ENCODE assay signal across 24 cellular contexts in the genomic region with DNA sequence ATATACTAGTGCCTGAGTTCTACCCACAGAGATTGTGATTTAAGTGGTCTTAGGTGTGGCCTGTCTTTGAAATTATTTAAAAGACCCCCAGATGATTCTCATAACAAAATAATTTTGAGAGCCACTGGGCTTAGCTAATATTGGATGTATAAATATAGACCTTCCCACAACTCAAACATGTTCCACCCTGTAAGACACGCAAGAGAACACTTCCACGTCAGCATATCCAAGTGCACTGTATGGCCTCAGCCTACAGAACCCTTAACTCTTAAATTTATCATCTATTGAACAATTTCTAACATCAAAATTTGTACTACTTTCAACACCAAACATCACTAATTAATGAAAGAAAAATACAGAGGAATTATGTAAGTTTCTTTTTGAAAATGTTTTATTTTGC. TPM values are rescaled to one million over a fixed set of nuclear protein-coding genes. Genes with fewer than 3 reads are reported as not detected.
"Had no signal": no experiment of that assay in that cellular context is flagged by ENCODE, and none has a peak within 500 bp of the region (broad histone marks: within the 10 kb centered on the region; RNA-seq: fewer than 3 reads in every experiment).

No MANE protein-coding gene starts in this region.

- H3K4me3 ChIP-seq: breast epithelium, colonic mucosa, dorsolateral prefrontal cortex, neural progenitor cell, sigmoid colon, tibial artery had no signal

- H3K4me1 ChIP-seq: breast epithelium, colonic mucosa, tibial artery had no signal

- H3K9me3 ChIP-seq: breast epithelium, colonic mucosa, sigmoid colon, tibial artery had no signal

- H3K27ac ChIP-seq: breast epithelium, colonic mucosa, neural progenitor cell, tibial artery had no signal

- H3K36me3 ChIP-seq: breast epithelium, colonic mucosa had no signal

- DNase-seq: activated CD4-positive, alpha-beta memory T cell treated with anti-CD3 and anti-CD28 coated beads for 36 hours; activated CD4-positive, alpha-beta T cell treated with anti-CD3 and anti-CD28 coated beads for 4 hours; activated CD4-positive, CD25-positive, alpha-beta regulatory T cell; activated effector memory CD4-positive, alpha-beta T cell treated with Interleukin-2 at 50 U/mL for 16 hours; activated naive CD4-positive, alpha-beta T cell treated with anti-CD3 and anti-CD28 coated beads for 36 hours; activated naive CD8-positive, alpha-beta T cell treated with anti-CD3 and anti-CD28 coated beads, Interleukin-2, amount 10 ng/mL, durations not matched to agents 7 days and 5 days; activated T-cell treated with anti-CD3 and anti-CD28 coated beads, Interleukin-2, amount 50 U/mL, for 48 hours; amniotic stem cell; colonic mucosa; dorsolateral prefrontal cortex; effector memory CD8-positive, alpha-beta T cell; glutamatergic neuron; sigmoid colon; stimulated activated CD4-positive, alpha-beta T cell treated with anti-CD3 and anti-CD28 coated beads, Interleukin-4, amount 100 ng/mL, for 1 hour; T-helper 17 cell; tibial artery had no signal

- FAIRE-seq: endothelial cell of umbilical vein, urothelium cell line had no signal

- H3K27me3 ChIP-seq: breast epithelium, colonic mucosa, dorsolateral prefrontal cortex, neural progenitor cell, sigmoid colon, tibial artery had no signal

RNA-seq across cellular contexts. Expression of gene FAM177B, which starts 2.5 kb away (rescaled TPM):
- total RNA-seq: activated CD4-positive, alpha-beta memory T cell treated with anti-CD3 and anti-CD28 coated beads for 36 hours; activated naive CD4-positive, alpha-beta T cell treated with anti-CD3 and anti-CD28 coated beads for 36 hours; activated naive CD8-positive, alpha-beta T cell treated with anti-CD3 and anti-CD28 coated beads, Interleukin-2, amount 10 ng/mL, durations not matched to agents 7 days and 5 days; endothelial cell of umbilical vein; lower leg skin; posterior vena cava; renal cortical epithelial cell had no signal
- polyA plus RNA-seq: endothelial cell of umbilical vein; naive thymus-derived CD8-positive, alpha-beta T cell had no signal
